9 cellular contexts compared by ENCODE assay signal in genomic region chr9:84261082-84261746, GRCh38.
DNase-seq lines count a peak whose midpoint lies in the region; ATAC-seq and TF ChIP-seq lines count a peak whose summit lies in the region.
"Had no signal": no experiment of that assay in that cellular context is flagged by ENCODE, and none has a peak within 500 bp of the region (broad histone marks: within the 10 kb centered on the region; RNA-seq: fewer than 3 reads in every experiment).

No MANE protein-coding gene starts in this region.

- no peak overlapping the region for H3K4me3 Mint-ChIP-seq in CD4-positive, CD25-positive, alpha-beta regulatory T cell
- H3K4me3 Mint-ChIP-seq in activated T-helper 2 cell treated with anti-CD3 and anti-CD28 coated beads, Interferon-gamma antibody, Interleukin-2, Interleukin-4, amounts not matched to agents 10 μg/mL and 5 μg/mL and 100 μg/mL, durations not matched to agents 14 hours and 24 hours and 36 hours (ENCODE audit: low read depth): no peak overlapping the region
- H3K4me3 Mint-ChIP-seq: T-helper 1 cell treated with Interleukin-12 subunit alpha and Interleukin-12 subunit beta and Interleukin-4 antibody, amounts not matched to agents 30 μg/mL and 1 μg/mL, for 36 hours had no signal

- no peak overlapping the region for H3K4ac ChIP-seq in neuronal stem cell (ENCODE audit: low read length)

- no peak overlapping the region for H3K14ac ChIP-seq in neuronal stem cell (ENCODE audit: low read length)

- no peak overlapping the region for H2BK15ac ChIP-seq in neuronal stem cell (ENCODE audit: low read length)

- H3K79me1 ChIP-seq in neuronal stem cell (ENCODE audit: low read depth, low read length): no peaks in the 10 kb centered on the region

- WGBS in neuronal stem cell (ENCODE audit: extremely low coverage in 2 of 2, insufficient read length in 2 of 2, insufficient replicate concordance in 1 of 2), 2 donors: no CpG with 5 or more reads among the region's 12 CpGs
- WGBS in suprapubic skin: 26% methylated on average over 12 of the region's 12 CpGs

- H3K27ac ChIP-seq in CD4-positive, CD25-positive, alpha-beta regulatory T cell (ENCODE audit: insufficient read depth, low read length, poor library complexity, severe bottlenecking): no peak overlapping the region
- H3K27ac ChIP-seq in neuronal stem cell (replicated peaks; ENCODE audit: low read length) (no peak overlapping the region), suprapubic skin (no peak overlapping the region)

- no peak for TF ChIP-seq POLR2A in suprapubic skin (IDR thresholded peaks at IDR 0.05)

- no peak overlapping the region for H3K9ac ChIP-seq in neuronal stem cell (ENCODE audit: low read depth, low read length, poor library complexity)

- H3K23ac ChIP-seq in neuronal stem cell (ENCODE audit: low read depth, low read length, poor library complexity): no peak overlapping the region

- H2BK5ac ChIP-seq in neuronal stem cell (ENCODE audit: low read length): no peak overlapping the region

- no peaks in the 10 kb centered on the region for H3K36me3 ChIP-seq in CD4-positive, CD25-positive, alpha-beta regulatory T cell (ENCODE audit: control insufficient read depth, insufficient read depth, low read length)
- H3K36me3 ChIP-seq in neuronal stem cell (replicated peaks in 1 of 2; ENCODE audit: control insufficient read depth in 2 of 2, insufficient read depth in 2 of 2, low read length in 2 of 2) (no peaks in the 10 kb centered on the region), suprapubic skin (no peaks in the 10 kb centered on the region)

- H4K91ac ChIP-seq in neuronal stem cell (ENCODE audit: low read depth, low read length, poor library complexity): no peak overlapping the region

- peaks cover 0 to 5% (median 2%) of the 10 kb centered on the region in 4 donors for H3K4me1 Mint-ChIP-seq in CD4-positive, CD25-positive, alpha-beta regulatory T cell
- peaks cover 7% of the 10 kb centered on the region for H3K4me1 Mint-ChIP-seq in activated T-helper 2 cell treated with anti-CD3 and anti-CD28 coated beads, Interferon-gamma antibody, Interleukin-2, Interleukin-4, amounts not matched to agents 10 μg/mL and 5 μg/mL and 100 μg/mL, durations not matched to agents 14 hours and 24 hours and 36 hours (ENCODE audit: low read depth)

- no peaks in the 10 kb centered on the region for H3K9me3 ChIP-seq in CD4-positive, CD25-positive, alpha-beta regulatory T cell (ENCODE audit: control insufficient read depth in 2 of 2, low read length in 2 of 2)
- H3K9me3 ChIP-seq in neuronal stem cell (replicated peaks in 1 of 2; ENCODE audit: control insufficient read depth in 2 of 2, insufficient read depth in 1 of 2, low read depth in 1 of 2, low read length in 2 of 2) (no peaks in the 10 kb centered on the region), suprapubic skin (no peaks in the 10 kb centered on the region)

- no peak overlapping the region for H3K4me3 ChIP-seq in CD4-positive, CD25-positive, alpha-beta regulatory T cell (ENCODE audit: low read depth, low read length)
- H3K4me3 ChIP-seq in foreskin fibroblast (ENCODE audit: low read depth in 1 of 2, low read length in 2 of 2): peak overlapping the region; percentile 12 to 47
- H3K4me3 ChIP-seq in neuronal stem cell (ENCODE audit: low read length in 2 of 2): no peak overlapping the region
- H3K4me3 ChIP-seq in suprapubic skin: peak overlapping the region; percentile 23

- intact Hi-C loops in activated T-helper 2 cell treated with anti-CD3 and anti-CD28 coated beads, Interferon-gamma antibody, Interleukin-2, Interleukin-4, amounts not matched to agents 10 μg/mL and 5 μg/mL and 100 μg/mL, durations not matched to agents 14 hours and 24 hours and 36 hours (cut with micrococcal nuclease): loop anchor here (1.0 to 5.0 kb wide), 4 partner anchors 54 to 640 kb away; partner anchors contain the start of gene KIF27

- H3K4me2 ChIP-seq in neuronal stem cell (ENCODE audit: insufficient read depth, low read length, poor library complexity, severe bottlenecking): no peak overlapping the region

- peaks cover 19% of the 10 kb centered on the region for H3K27me3 Mint-ChIP-seq in CD4-positive, CD25-positive, alpha-beta regulatory T cell
- H3K27me3 Mint-ChIP-seq in activated T-helper 2 cell treated with anti-CD3 and anti-CD28 coated beads, Interferon-gamma antibody, Interleukin-2, Interleukin-4, amounts not matched to agents 10 μg/mL and 5 μg/mL and 100 μg/mL, durations not matched to agents 14 hours and 24 hours and 36 hours (ENCODE audit: low read depth): peaks cover 9% of the 10 kb centered on the region

- no peak overlapping the region for H4K8ac ChIP-seq in neuronal stem cell (ENCODE audit: low read depth, low read length)

- no peaks in the 10 kb centered on the region for H3K4me1 ChIP-seq in CD4-positive, CD25-positive, alpha-beta regulatory T cell (ENCODE audit: control insufficient read depth, insufficient read depth, low read length, poor library complexity, severe bottlenecking)
- H3K4me1 ChIP-seq in neuronal stem cell (ENCODE audit: control insufficient read depth in 2 of 2, insufficient read depth in 1 of 2, low read depth in 1 of 2, low read length in 2 of 2): no peaks in the 10 kb centered on the region
- peaks cover 5% of the 10 kb centered on the region for H3K4me1 ChIP-seq in suprapubic skin

- H3K27ac Mint-ChIP-seq in CD4-positive, CD25-positive, alpha-beta regulatory T cell: no peak overlapping the region
- no peak overlapping the region for H3K27ac Mint-ChIP-seq in activated T-helper 2 cell treated with anti-CD3 and anti-CD28 coated beads, Interferon-gamma antibody, Interleukin-2, Interleukin-4, amounts not matched to agents 10 μg/mL and 5 μg/mL and 100 μg/mL, durations not matched to agents 14 hours and 24 hours and 36 hours
- H3K27ac Mint-ChIP-seq: T-helper 1 cell treated with Interleukin-12 subunit alpha and Interleukin-12 subunit beta and Interleukin-4 antibody, amounts not matched to agents 30 μg/mL and 1 μg/mL, for 36 hours had no signal

- no peaks in the 10 kb centered on the region for H3K36me3 Mint-ChIP-seq in CD4-positive, CD25-positive, alpha-beta regulatory T cell
- no peaks in the 10 kb centered on the region for H3K36me3 Mint-ChIP-seq in activated T-helper 2 cell treated with anti-CD3 and anti-CD28 coated beads, Interferon-gamma antibody, Interleukin-2, Interleukin-4, amounts not matched to agents 10 μg/mL and 5 μg/mL and 100 μg/mL, durations not matched to agents 14 hours and 24 hours and 36 hours (ENCODE audit: low read depth)

- no peak overlapping the region for H2BK120ac ChIP-seq in neuronal stem cell (ENCODE audit: low read depth, low read length)

- H2BK12ac ChIP-seq in neuronal stem cell (ENCODE audit: low read length): no peak overlapping the region

- H3K27me3 ChIP-seq in CD4-positive, CD25-positive, alpha-beta regulatory T cell (ENCODE audit: control insufficient read depth, insufficient read depth, low read length): peaks cover 4% of the 10 kb centered on the region
- H3K27me3 ChIP-seq in neuronal stem cell (ENCODE audit: control insufficient read depth in 3 of 3, insufficient read depth in 3 of 3, low read depth in 1 of 3, low read length in 3 of 3): peaks cover 0 to 5% (median 0%) of the 10 kb centered on the region in 3 experiments
- H3K27me3 ChIP-seq in suprapubic skin: peaks cover 5% of the 10 kb centered on the region

- no peak overlapping the region for H2AFZ ChIP-seq in neuronal stem cell (ENCODE audit: low read length)

- TF ChIP-seq CTCF in foreskin fibroblast (IDR thresholded peaks at IDR 0.05; ENCODE audit: low read depth, low read length) (peak; percentile 81), suprapubic skin (IDR thresholded peaks at IDR 0.05) (peak; percentile 47 to 85)

- TF ChIP-seq EP300 in suprapubic skin (IDR thresholded peaks at IDR 0.05): no peak

- H3K9me3 Mint-ChIP-seq in CD4-positive, CD25-positive, alpha-beta regulatory T cell: no peaks in the 10 kb centered on the region
- H3K9me3 Mint-ChIP-seq in activated T-helper 2 cell treated with anti-CD3 and anti-CD28 coated beads, Interferon-gamma antibody, Interleukin-2, Interleukin-4, amounts not matched to agents 10 μg/mL and 5 μg/mL and 100 μg/mL, durations not matched to agents 14 hours and 24 hours and 36 hours: no peaks in the 10 kb centered on the region
- H3K9me3 Mint-ChIP-seq: T-helper 1 cell treated with Interleukin-12 subunit alpha and Interleukin-12 subunit beta and Interleukin-4 antibody, amounts not matched to agents 30 μg/mL and 1 μg/mL, for 36 hours had no signal

- peak; percentile 23 to 51 (median 37) for DNase-seq in CD4-positive, CD25-positive, alpha-beta regulatory T cell
- DNase-seq in KG1 (lab: John Stamatoyannopoulos, UW) (peak; percentile 6), OCI-M2 (lab: John Stamatoyannopoulos, UW; ENCODE audit: unreplicated experiment) (peak; percentile 20), foreskin fibroblast (peak; percentile 61 to 90), neuronal stem cell (ENCODE audit: low spot score) (peak; percentile 68), suprapubic skin (ENCODE audit: low spot score in 2 of 2) (peak; percentile 81 to 89)
- peak; percentile 25 for DNase-seq in activated T-helper 2 cell treated with anti-CD3 and anti-CD28 coated beads, Interferon-gamma antibody, Interleukin-2, Interleukin-4, amounts not matched to agents 10 μg/mL and 5 μg/mL and 100 μg/mL, durations not matched to agents 14 hours and 24 hours and 36 hours (ENCODE audit: low spot score)

- peak; percentile 50 to 59 for ATAC-seq in CD4-positive, CD25-positive, alpha-beta regulatory T cell (ENCODE audit: low read depth in 2 of 2)
- peak; percentile 58 for ATAC-seq in GM19463 (IDR thresholded peaks at IDR 0.05; ENCODE audit: unreplicated experiment)

- no peak overlapping the region for H3K18ac ChIP-seq in neuronal stem cell (ENCODE audit: low read length)

- H2AK5ac ChIP-seq in neuronal stem cell (ENCODE audit: low read depth, low read length): no peak overlapping the region

Comparison
In these comparisons a context has a peak if more than half of its experiments do, and no peak if none do; other contexts are left out.
1. DNase-seq: peak in every context shown above with its lines; median percentile 85 in suprapubic skin; 76 in foreskin fibroblast; 68 in neuronal stem cell; 37 in CD4-positive, CD25-positive, alpha-beta regulatory T cell; 25 in activated T-helper 2 cell treated with anti-CD3 and anti-CD28 coated beads, Interferon-gamma antibody, Interleukin-2, Interleukin-4, amounts not matched to agents 10 μg/mL and 5 μg/mL and 100 μg/mL, durations not matched to agents 14 hours and 24 hours and 36 hours; 20 in OCI-M2; 6 in KG1.
2. H3K4me3 ChIP-seq: peak in foreskin fibroblast (2 of 2) and suprapubic skin (single experiment); none in CD4-positive, CD25-positive, alpha-beta regulatory T cell (single experiment) and neuronal stem cell (0 of 2).